In genomic region chr7:147999962-148000361, GRCh38 we compare ENCODE assay signal across 20 cellular contexts.
"Had no signal": no experiment of that assay in that cellular context is flagged by ENCODE, and none has a peak within 500 bp of the region (broad histone marks: within the 10 kb centered on the region; RNA-seq: fewer than 3 reads in every experiment).

No MANE protein-coding gene starts in this region.

- H3K27me3 Mint-ChIP-seq: activated CD8-positive, alpha-beta memory T cell treated with anti-CD3 and anti-CD28 coated beads, Interleukin-2, amount 10 ng/mL, durations not matched to agents 7 days and 5 days had no signal

- H3K4me3 ChIP-seq: cardiac muscle cell had no signal

- H3K36me3 Mint-ChIP-seq: activated CD8-positive, alpha-beta memory T cell treated with anti-CD3 and anti-CD28 coated beads, Interleukin-2, amount 10 ng/mL, durations not matched to agents 7 days and 5 days; activated naive CD8-positive, alpha-beta T cell had no signal

- H3K27ac ChIP-seq: brain microvascular endothelial cell, cardiac muscle cell had no signal

- H3K36me3 ChIP-seq: brain microvascular endothelial cell, cardiac muscle cell had no signal

- H3K4me3 Mint-ChIP-seq: activated CD8-positive, alpha-beta memory T cell treated with anti-CD3 and anti-CD28 coated beads, Interleukin-2, amount 10 ng/mL, durations not matched to agents 7 days and 5 days; activated naive CD4-positive, alpha-beta T cell treated with anti-CD3 and anti-CD28 coated beads for 36 hours; activated naive CD8-positive, alpha-beta T cell; activated T-cell treated with anti-CD3 and anti-CD28 coated beads, Interleukin-2, amount 50 U/mL, for 4 hours; T-helper 1 cell treated with Interleukin-12 subunit alpha and Interleukin-12 subunit beta and Interleukin-4 antibody, amounts not matched to agents 30 μg/mL and 1 μg/mL, for 36 hours had no signal

- DNase-seq: activated CD4-positive, alpha-beta T cell treated with anti-CD3 and anti-CD28 coated beads for 48 hours; activated CD4-positive, alpha-beta T cell treated with anti-CD3 and anti-CD28 coated beads, Interleukin-2, amount 50 U/mL, for 4 hours; activated CD4-positive, CD25-positive, alpha-beta regulatory T cell treated with anti-CD3 and anti-CD28 coated beads, Interleukin-2, amount 50 U/mL, for 72 hours; activated CD8-positive, alpha-beta memory T cell treated with anti-CD3 and anti-CD28 coated beads, Interleukin-2, amount 10 ng/mL, durations not matched to agents 7 days and 5 days; activated effector memory CD4-positive, alpha-beta T cell treated with anti-CD3 and anti-CD28 coated beads, Interleukin-2, amount 50 U/mL, for 16 hours; activated naive CD4-positive, alpha-beta T cell treated with anti-CD3 and anti-CD28 coated beads for 36 hours; activated T-cell treated with anti-CD3 and anti-CD28 coated beads, Interleukin-2, amount 50 U/mL, for 4 hours; brain microvascular endothelial cell; KG1; NCI-H1048; NCI-H146; NCI-H187 treated with DMSO at 0.1 percent for 48 hours; NCI-H2081 treated with DMSO at 0.1 percent for 48 hours; NCI-H345; NCI-H510A; PC-3; SHP77 treated with DMSO at 0.1 percent for 48 hours had no signal

- H3K27me3 ChIP-seq: brain microvascular endothelial cell, cardiac muscle cell had no signal

- H3K27ac Mint-ChIP-seq: activated CD8-positive, alpha-beta memory T cell treated with anti-CD3 and anti-CD28 coated beads, Interleukin-2, amount 10 ng/mL, durations not matched to agents 7 days and 5 days; activated naive CD4-positive, alpha-beta T cell treated with anti-CD3 and anti-CD28 coated beads for 36 hours; activated naive CD8-positive, alpha-beta T cell; T-helper 1 cell treated with Interleukin-12 subunit alpha and Interleukin-12 subunit beta and Interleukin-4 antibody, amounts not matched to agents 30 μg/mL and 1 μg/mL, for 36 hours had no signal

- H3K4me1 Mint-ChIP-seq: activated CD8-positive, alpha-beta memory T cell treated with anti-CD3 and anti-CD28 coated beads, Interleukin-2, amount 10 ng/mL, durations not matched to agents 7 days and 5 days had no signal

- H3K9me3 Mint-ChIP-seq: activated naive CD4-positive, alpha-beta T cell treated with anti-CD3 and anti-CD28 coated beads for 36 hours; activated T-cell treated with anti-CD3 and anti-CD28 coated beads, Interleukin-2, amount 50 U/mL, for 4 hours; T-helper 1 cell treated with Interleukin-12 subunit alpha and Interleukin-12 subunit beta and Interleukin-4 antibody, amounts not matched to agents 30 μg/mL and 1 μg/mL, for 36 hours had no signal
